Comparison of ENCODE assay signal across 13 cellular contexts in the genomic region with DNA sequence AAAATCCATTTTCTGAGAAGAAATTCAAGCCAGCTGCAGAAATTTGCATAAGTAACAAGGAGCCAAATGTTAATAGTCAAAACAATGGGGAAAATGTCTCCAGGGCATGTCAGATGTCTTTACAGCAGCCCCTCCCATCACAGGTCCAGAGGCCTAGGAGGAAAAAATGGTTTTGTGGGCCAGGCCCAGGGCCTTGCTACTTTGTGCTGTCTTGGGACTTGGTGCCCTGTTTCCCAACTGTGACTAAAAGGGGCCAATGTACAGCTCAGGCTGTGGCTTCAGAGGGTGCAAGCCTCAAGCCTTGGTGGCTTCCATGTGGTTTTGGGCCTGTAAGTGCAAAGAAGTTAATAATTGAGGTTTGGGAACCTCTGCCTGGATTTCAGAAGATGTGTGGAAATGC. TPM values are rescaled to one million over a fixed set of nuclear protein-coding genes. Genes with fewer than 3 reads are reported as not detected.
"Had no signal": no experiment of that assay in that cellular context is flagged by ENCODE, and none has a peak within 500 bp of the region (broad histone marks: within the 10 kb centered on the region; RNA-seq: fewer than 3 reads in every experiment).

No MANE protein-coding gene starts in this region.

RNA-seq across cellular contexts. Expression of gene TMPRSS12, which starts 8.9 kb away (rescaled TPM):
- total RNA-seq: stomach, subcutaneous adipose tissue, temporal lobe, thoracic aorta, tibial nerve, transverse colon, upper lobe of left lung, upper lobe of right lung, ureter, urinary bladder, uterus, vagina had no signal
- polyA plus RNA-seq: stomach, thymus, urinary bladder had no signal
